ENCODE assay signal across 33 cellular contexts in the genomic region with DNA sequence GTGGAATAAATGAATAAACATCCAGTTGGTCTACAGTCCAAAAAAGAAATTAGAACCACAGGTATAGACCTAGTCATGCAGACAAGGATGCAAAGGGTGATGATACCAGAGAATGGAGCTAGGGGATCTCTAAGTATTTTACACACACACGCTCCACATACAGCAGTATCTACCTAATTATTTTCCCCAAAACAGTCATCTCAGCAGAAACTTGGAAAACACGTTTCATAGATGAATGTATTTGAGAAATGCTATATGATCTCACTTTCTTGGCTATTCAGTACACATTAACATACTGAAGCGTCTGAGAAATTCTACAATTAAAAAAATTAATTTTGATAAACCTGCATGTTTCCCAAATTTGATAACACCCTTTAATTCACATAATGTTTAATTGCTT.
DNase-seq lines count a peak whose midpoint lies in the region; ATAC-seq, FAIRE-seq and TF ChIP-seq lines count a peak whose summit lies in the region.
"Had no signal": no experiment of that assay in that cellular context is flagged by ENCODE, and none has a peak within 500 bp of the region (broad histone marks: within the 10 kb centered on the region; RNA-seq: fewer than 3 reads in every experiment).

No MANE protein-coding gene starts in this region.

- no peak overlapping the region for H3K4me3 ChIP-seq in left ventricle myocardium inferior
- H3K4me3 ChIP-seq in heart left ventricle: no peak overlapping the region
- H3K4me3 ChIP-seq in HepG2 (replicated peaks in 1 of 3; ENCODE audit: insufficient read depth in 1 of 3, low read depth in 2 of 3, low read length in 3 of 3): no peak overlapping the region
- no peak overlapping the region for H3K4me3 ChIP-seq in right lobe of liver
- no peak overlapping the region for H3K4me3 ChIP-seq in K562
- H3K4me3 ChIP-seq: A549; BLaER1; BLaER1 treated with 17β-estradiol and CSF1 and Interleukin-3, amounts not matched to agents 10 nM and 100 nM had no signal

- H3K4me2 ChIP-seq in HepG2 (ENCODE audit: low read depth, low read length): no peak overlapping the region
- no peak overlapping the region for H3K4me2 ChIP-seq in K562 (ENCODE audit: insufficient read depth, low read length)
- H3K4me2 ChIP-seq: A549; BLaER1; BLaER1 treated with 17β-estradiol and CSF1 and Interleukin-3, amounts not matched to agents 10 nM and 100 nM had no signal

- peaks cover 50% of the 10 kb centered on the region for H3K4me1 ChIP-seq in left ventricle myocardium inferior
- H3K4me1 ChIP-seq in heart left ventricle: peaks cover 0 to 35% (median 18%) of the 10 kb centered on the region in 12 donors
- peaks cover 15% of the 10 kb centered on the region for H3K4me1 ChIP-seq in HepG2 (ENCODE audit: insufficient read depth, low read length)
- no peaks in the 10 kb centered on the region for H3K4me1 ChIP-seq in right lobe of liver
- no peaks in the 10 kb centered on the region for H3K4me1 ChIP-seq in K562 (replicated peaks in 1 of 2; ENCODE audit: control insufficient read depth in 2 of 2, insufficient read depth in 2 of 2, low read length in 2 of 2)
- H3K4me1 ChIP-seq: BE2C; BLaER1; BLaER1 treated with 17β-estradiol and CSF1 and Interleukin-3, amounts not matched to agents 10 nM and 100 nM had no signal

- no peak for TF ChIP-seq RAD21 in HepG2 (CRISPR knock-in tag; IDR thresholded peaks at IDR 0.05)
- no peak for TF ChIP-seq RAD21 in K562 (CRISPR knock-in tag; conservative IDR thresholded peaks at IDR 0.05 in 1 of 2, IDR thresholded peaks at IDR 0.05 in 1 of 2)

- FAIRE-seq in HepG2 (lab: Jason Lieb, UNC) (no peak), K562 (lab: Jason Lieb, UNC) (no peak)
- FAIRE-seq: A204.1, A549, D721Med had no signal

- 98 to 100% (median 98%) methylated on average over 3 of the region's 3 CpGs for WGBS in heart left ventricle, 4 donors
- 23% methylated on average over 3 of the region's 3 CpGs for WGBS in HepG2 (ENCODE audit: low lambda C conversion rate)
- 77% methylated on average over 3 of the region's 3 CpGs for WGBS in right lobe of liver (ENCODE audit: insufficient coverage, low coverage, low lambda C conversion rate, missing lambda C conversion rate)
- 1% methylated on average over 3 of the region's 3 CpGs for WGBS in K562 (ENCODE audit: insufficient coverage, low coverage, missing lambda C conversion rate)

- BruUV-seq in HepG2 (replicated peaks; lab: Mats Ljungman, UMichigan) (no TSS peak), K562 (replicated peaks; lab: Mats Ljungman, UMichigan) (no TSS peak)

- H3K9me3 ChIP-seq in left ventricle myocardium inferior (replicated peaks): peaks cover 21% of the 10 kb centered on the region
- peaks cover 0 to 13% (median 0%) of the 10 kb centered on the region in 12 donors for H3K9me3 ChIP-seq in heart left ventricle
- no peaks in the 10 kb centered on the region for H3K9me3 ChIP-seq in HepG2 (ENCODE audit: low read length)
- H3K9me3 ChIP-seq in right lobe of liver: peaks cover 0 to 2% (median 0%) of the 10 kb centered on the region in 4 donors
- H3K9me3 ChIP-seq in K562 (replicated peaks; ENCODE audit: control insufficient read depth, insufficient read depth, low read depth, low read length): no peaks in the 10 kb centered on the region
- H3K9me3 ChIP-seq: BE2C, BLaER1, Caco-2 had no signal

- H3K9ac ChIP-seq in HepG2 (ENCODE audit: insufficient read depth, low read depth, low read length): no peak overlapping the region
- no peak overlapping the region for H3K9ac ChIP-seq in K562 (ENCODE audit: insufficient read depth in 1 of 2, low read depth in 2 of 2, low read length in 2 of 2)
- H3K9ac ChIP-seq: BLaER1; BLaER1 treated with 17β-estradiol and CSF1 and Interleukin-3, amounts not matched to agents 10 nM and 100 nM had no signal

- DNase-seq in left ventricle myocardium inferior (no peak), heart left ventricle (no peak), HepG2 (ENCODE audit: low spot score) (no peak), right lobe of liver (no peak), K562 (ENCODE audit: extremely low read depth in 1 of 4, low spot score in 3 of 4) (no peak), medulla oblongata (ENCODE audit: extremely low spot score) (no peak)
- DNase-seq: 8988T; ACHN; AML-193; BE2C; C1 segment of cervical spinal cord; Caco-2; Calu3; CD4-positive, alpha-beta memory T cell; CD4-positive, alpha-beta T cell; CD4-positive, CD25-positive, alpha-beta regulatory T cell; CD8-positive, alpha-beta memory T cell; CD8-positive, alpha-beta T cell; COR-L47; DMS 273 treated with DMSO at 0.1 percent for 48 hours; DMS153; DMS53; DMS79; DMS79 treated with DMSO at 0.1 percent for 48 hours; DND-41; EL had no signal

- TF ChIP-seq POLR2A in heart left ventricle (IDR thresholded peaks at IDR 0.05) (no peak), HepG2 (IDR thresholded peaks at IDR 0.05; ENCODE audit: insufficient read depth in 1 of 2, low read depth in 2 of 2, low read length in 2 of 2) (no peak), right lobe of liver (IDR thresholded peaks at IDR 0.05) (no peak), K562 (conservative IDR thresholded peaks at IDR 0.05) (no peak)

- TF ChIP-seq EP300 in HepG2 (IDR thresholded peaks at IDR 0.05; ENCODE audit: low read depth in 2 of 2, low read length in 2 of 2) (no peak), HepG2 (CRISPR knock-in tag; IDR thresholded peaks at IDR 0.05; ENCODE audit: borderline replicate concordance) (no peak), K562 (IDR thresholded peaks at IDR 0.05; ENCODE audit: low read length) (no peak)

- H2AFZ ChIP-seq in HepG2 (ENCODE audit: low read length) (no peak overlapping the region), K562 (ENCODE audit: low read depth, low read length) (no peak overlapping the region)

- H4K20me1 ChIP-seq in HepG2 (ENCODE audit: insufficient read depth, low read length) (no peaks in the 10 kb centered on the region), K562 (replicated peaks; ENCODE audit: control insufficient read depth, insufficient read depth, low read length) (no peaks in the 10 kb centered on the region)
- H4K20me1 ChIP-seq: BLaER1; BLaER1 treated with 17β-estradiol and CSF1 and Interleukin-3, amounts not matched to agents 10 nM and 100 nM had no signal

- no peaks in the 10 kb centered on the region for H3K79me2 ChIP-seq in HepG2 (ENCODE audit: insufficient read depth, low read length)
- H3K79me2 ChIP-seq in K562 (ENCODE audit: control insufficient read depth, insufficient read depth, low read length): no peaks in the 10 kb centered on the region

- CTCF ChIA-PET in HepG2 (lab: Yijun Ruan, JAX; ENCODE audit: low intra/inter-chr PET ratio, low total read pairs): no interaction called here
- CTCF ChIA-PET in K562 (lab: Yijun Ruan, JAX; ENCODE audit: low intra/inter-chr PET ratio): no interaction called here

- intact Hi-C loops in left ventricle myocardium inferior (cut with micrococcal nuclease): no loop called here
- intact Hi-C loops in heart left ventricle (cut with DNase I): no loop called here
- intact Hi-C loops in HepG2 (cut with micrococcal nuclease; ENCODE audit: unreplicated experiment): no loop called here
- intact Hi-C loops in right lobe of liver (cut with DNase I): no loop called here
- intact Hi-C loops in K562 (cut with micrococcal nuclease): no loop called here

- H3K27me3 ChIP-seq in left ventricle myocardium inferior (ENCODE audit: low read depth) (no peaks in the 10 kb centered on the region), heart left ventricle (no peaks in the 10 kb centered on the region), HepG2 (ENCODE audit: control insufficient read depth in 1 of 2, insufficient read depth in 2 of 2, low read length in 2 of 2) (no peaks in the 10 kb centered on the region), right lobe of liver (no peaks in the 10 kb centered on the region), K562 (ENCODE audit: control insufficient read depth in 2 of 2, insufficient read depth in 2 of 2, low read length in 2 of 2) (peaks cover 0 to 1% of the 10 kb centered on the region in 2 experiments; a peak in 2 of 5 replicates)
- H3K27me3 ChIP-seq: BE2C; BLaER1; BLaER1 treated with 17β-estradiol and CSF1 and Interleukin-3, amounts not matched to agents 10 nM and 100 nM had no signal

- TF ChIP-seq CTCF in left ventricle myocardium inferior (IDR thresholded peaks at IDR 0.05; ENCODE audit: borderline replicate concordance) (no peak), heart left ventricle (IDR thresholded peaks at IDR 0.05) (no peak), HepG2 (CRISPR knock-in tag; IDR thresholded peaks at IDR 0.05) (no peak), right lobe of liver (IDR thresholded peaks at IDR 0.05) (no peak), K562 (IDR thresholded peaks at IDR 0.05 in 2 of 3, conservative IDR thresholded peaks at IDR 0.05 in 1 of 3; ENCODE audit: insufficient read depth in 2 of 3, low read depth in 1 of 3, low read length in 3 of 3) (no peak)

- POLR2A ChIA-PET in HepG2 (lab: Yijun Ruan, JAX) (no interaction called here), K562 (lab: Yijun Ruan, JAX) (no interaction called here)

- H3K27ac ChIP-seq in left ventricle myocardium inferior (replicated peaks): peak overlapping the region; percentile 81
- peak overlapping the region in 4 of 12 donors; percentile 51 to 72 (median 58) for H3K27ac ChIP-seq in heart left ventricle
- no peak overlapping the region for H3K27ac ChIP-seq in HepG2 (ENCODE audit: extremely low read length, insufficient read depth, low read length)
- no peak overlapping the region for H3K27ac ChIP-seq in right lobe of liver
- no peak overlapping the region for H3K27ac ChIP-seq in K562 (ENCODE audit: extremely low read depth, low read depth, low read length)
- H3K27ac ChIP-seq: 22Rv1; A549; BLaER1; BLaER1 treated with 17β-estradiol and CSF1 and Interleukin-3, amounts not matched to agents 10 nM and 100 nM; C4-2B had no signal

- ATAC-seq in heart left ventricle: no peak
- ATAC-seq in HepG2: no peak
- no peak for ATAC-seq in right lobe of liver
- ATAC-seq in K562: no peak
- ATAC-seq: A549; CD8-positive, alpha-beta T cell had no signal

- in situ Hi-C loops in HepG2 (cut with HindIII; ENCODE audit: extremely low pct_ligation_motif_present, low pct_unique_long_range_greater_than_20kb) (no loop called here), K562 (cut with MboI) (no loop called here)

- no peaks in the 10 kb centered on the region for H3K9me1 ChIP-seq in K562 (ENCODE audit: control insufficient read depth, insufficient read depth, low read length)

- H3K36me3 ChIP-seq in left ventricle myocardium inferior: no peaks in the 10 kb centered on the region
- no peaks in the 10 kb centered on the region for H3K36me3 ChIP-seq in heart left ventricle
- H3K36me3 ChIP-seq in HepG2 (replicated peaks in 1 of 2; ENCODE audit: control insufficient read depth in 1 of 2, insufficient read depth in 2 of 2, low read length in 2 of 2): no peaks in the 10 kb centered on the region
- H3K36me3 ChIP-seq in right lobe of liver: no peaks in the 10 kb centered on the region
- H3K36me3 ChIP-seq in K562 (ENCODE audit: control insufficient read depth, insufficient read depth, low read length): no peaks in the 10 kb centered on the region
- H3K36me3 ChIP-seq: BE2C; BLaER1; BLaER1 treated with 17β-estradiol and CSF1 and Interleukin-3, amounts not matched to agents 10 nM and 100 nM had no signal

TF ChIP-seq in HepG2, 621 proteins besides CTCF, POLR2A, EP300 and RAD21 (continues in another document):
- TF ChIP-seq MEIS2 (CRISPR knock-in tag; IDR thresholded peaks at IDR 0.05) (no peak), CENPT (CRISPR knock-in tag; IDR thresholded peaks at IDR 0.05; ENCODE audit: low read depth) (no peak)

TF ChIP-seq in K562, 482 proteins besides CTCF, POLR2A, EP300 and RAD21 (continues in another document):
- peak; percentile 62 for TF ChIP-seq ZNF316 (IDR thresholded peaks at IDR 0.05)
